In genomic region chr1:9129391-9130041, GRCh38 we compare ENCODE assay signal across 8 cellular contexts. TPM values are rescaled to one million over a fixed set of nuclear protein-coding genes. Genes with fewer than 3 reads are reported as not detected.
DNase-seq lines count a peak whose midpoint lies in the region; ATAC-seq and TF ChIP-seq lines count a peak whose summit lies in the region.

No MANE protein-coding gene starts in this region.

- ATAC-seq in GM21390 (IDR thresholded peaks at IDR 0.05; ENCODE audit: unreplicated experiment), result peak; percentile 68
- peak; percentile 83 to 85 for ATAC-seq in right cardiac atrium
- peak; percentile 24 to 33 for ATAC-seq in gastrocnemius medialis

- POLR2A ChIA-PET in Caco-2 (lab: Charles Lee), result interaction anchor here (0.6 kb wide), 1 partner anchor 697 kb away, joined by 3 read pairs; no protein-coding TSS in a partner anchor

- H3K9me3 Mint-ChIP-seq in Caco-2 (ENCODE audit: unreplicated experiment), result no peaks in the 10 kb centered on the region
- H3K9me3 Mint-ChIP-seq in activated naive CD8-positive, alpha-beta T cell treated with anti-CD3 and anti-CD28 coated beads for 36 hours, result no peaks in the 10 kb centered on the region

- H3K4me3 ChIP-seq in Caco-2 (ENCODE audit: low read depth, low read length), result peak overlapping the region; percentile 66
- H3K4me3 ChIP-seq in HUES48 (ENCODE audit: low read depth, low read length), result peak overlapping the region; percentile 64; the same call in 1 of the 2 replicates
- H3K4me3 ChIP-seq in SU-DHL-6 (ENCODE audit: insufficient read depth, low read length, poor library complexity, severe bottlenecking), result no peak overlapping the region
- H3K4me3 ChIP-seq in right cardiac atrium (ENCODE audit: low read length), result peak overlapping the region; percentile 48
- H3K4me3 ChIP-seq in gastrocnemius medialis, result peak overlapping the region; percentile 61 to 84 (median 72)

- H3K4me2 ChIP-seq in SU-DHL-6 (ENCODE audit: low read depth, low read length, poor library complexity, severe bottlenecking), result peak overlapping the region; percentile 36

- DNase-seq in Caco-2 (peak; percentile 92), right cardiac atrium (peak; percentile 90 to 96 (median 95)), gastrocnemius medialis (peak; percentile 74 to 86), NCI-H1694 treated with DMSO at 0.1 percent for 48 hours (lab: John Stamatoyannopoulos, UW) (no peak)
- peak; percentile 81 for DNase-seq in activated naive CD8-positive, alpha-beta T cell treated with anti-CD3 and anti-CD28 coated beads for 36 hours

- peak overlapping the region; percentile 93 for H3K27ac Mint-ChIP-seq in Caco-2 (ENCODE audit: unreplicated experiment)
- H3K27ac Mint-ChIP-seq in activated naive CD8-positive, alpha-beta T cell treated with anti-CD3 and anti-CD28 coated beads for 36 hours, result no peak overlapping the region

- H4K20me1 ChIP-seq in SU-DHL-6 (ENCODE audit: low read depth, low read length), result no peaks in the 10 kb centered on the region

- H3K27me3 ChIP-seq in Caco-2 (replicated peaks; ENCODE audit: control insufficient read depth, insufficient read depth, low read length), result no peaks in the 10 kb centered on the region
- peaks cover 9% of the 10 kb centered on the region for H3K27me3 ChIP-seq in HUES48 (ENCODE audit: control insufficient read depth, insufficient read depth, low read length)
- H3K27me3 ChIP-seq in SU-DHL-6 (ENCODE audit: low read length), result no peaks in the 10 kb centered on the region
- H3K27me3 ChIP-seq in right cardiac atrium (ENCODE audit: control insufficient read depth, insufficient read depth), result no peaks in the 10 kb centered on the region
- H3K27me3 ChIP-seq in gastrocnemius medialis, result no peaks in the 10 kb centered on the region

- BruUV-seq in Caco-2 (replicated peaks; lab: Mats Ljungman, UMichigan), result no TSS peak

- H3K9me2 ChIP-seq in SU-DHL-6 (replicated peaks; ENCODE audit: insufficient read depth, low read length), result no peaks in the 10 kb centered on the region

- peak overlapping the region; percentile 94 for H3K4me3 Mint-ChIP-seq in Caco-2 (ENCODE audit: unreplicated experiment)
- H3K4me3 Mint-ChIP-seq in activated naive CD8-positive, alpha-beta T cell treated with anti-CD3 and anti-CD28 coated beads for 36 hours, result peak overlapping the region; percentile 66

- no peaks in the 10 kb centered on the region for H3K79me2 ChIP-seq in SU-DHL-6 (ENCODE audit: insufficient read depth, low read length)

- H3K4me1 ChIP-seq in Caco-2 (peaks cover 8% of the 10 kb centered on the region), HUES48 (ENCODE audit: control insufficient read depth, insufficient read depth, low read length) (peaks cover 3% of the 10 kb centered on the region; the same call in 1 of the 2 replicates), right cardiac atrium (ENCODE audit: control insufficient read depth, insufficient read depth, low read length) (no peaks in the 10 kb centered on the region), gastrocnemius medialis (peaks cover 22 to 34% of the 10 kb centered on the region in 2 donors)

- no peak overlapping the region for H3K9ac ChIP-seq in HUES48 (ENCODE audit: low read depth, low read length)
- no peak overlapping the region for H3K9ac ChIP-seq in SU-DHL-6 (ENCODE audit: low read length)

- intact Hi-C loops in Caco-2 (cut with micrococcal nuclease; ENCODE audit: unreplicated experiment), result loop anchor here (1.0 kb wide), 1 partner anchor 16 kb away; no protein-coding TSS in a partner anchor
- intact Hi-C loops in right cardiac atrium (cut with DNase I), result no loop called here
- intact Hi-C loops in gastrocnemius medialis (cut with DNase I; ENCODE audit: low total_unique reads), result loop anchor here (2.0 to 5.0 kb wide), 4 partner anchors 103 to 707 kb away; no protein-coding TSS in a partner anchor

- H3K36me3 ChIP-seq in Caco-2 (ENCODE audit: control insufficient read depth, insufficient read depth, low read length) (no peaks in the 10 kb centered on the region), HUES48 (ENCODE audit: control insufficient read depth, insufficient read depth, low read length) (no peaks in the 10 kb centered on the region), SU-DHL-6 (ENCODE audit: low read length) (no peaks in the 10 kb centered on the region), gastrocnemius medialis (no peaks in the 10 kb centered on the region)

- peaks cover 6% of the 10 kb centered on the region for H3K4me1 Mint-ChIP-seq in Caco-2 (ENCODE audit: low read depth, unreplicated experiment)
- H3K4me1 Mint-ChIP-seq in activated naive CD8-positive, alpha-beta T cell treated with anti-CD3 and anti-CD28 coated beads for 36 hours, result peaks cover 28% of the 10 kb centered on the region

- WGBS in right cardiac atrium, result 8% methylated on average over 34 of the region's 34 CpGs

- no peaks in the 10 kb centered on the region for H3K9me3 ChIP-seq in Caco-2
- H3K9me3 ChIP-seq in HUES48 (ENCODE audit: control insufficient read depth, insufficient read depth, low read length), result no peaks in the 10 kb centered on the region
- H3K9me3 ChIP-seq in SU-DHL-6 (ENCODE audit: insufficient read depth, low read length), result no peaks in the 10 kb centered on the region
- H3K9me3 ChIP-seq in right cardiac atrium (ENCODE audit: control insufficient read depth, low read length), result no peaks in the 10 kb centered on the region
- H3K9me3 ChIP-seq in gastrocnemius medialis, result no peaks in the 10 kb centered on the region

- H3F3A ChIP-seq in SU-DHL-6 (ENCODE audit: insufficient read depth), result peaks cover 10% of the 10 kb centered on the region

- CTCF ChIA-PET in Caco-2 (lab: Charles Lee), result interaction anchor here (0.6 to 2.2 kb wide), 7 partner anchors 15 to 262 kb away, joined by 3 to 12 read pairs (median 3); partner anchors contain the start of gene H6PD

- no peaks in the 10 kb centered on the region for H3K27me3 Mint-ChIP-seq in Caco-2 (ENCODE audit: insufficient read depth, unreplicated experiment)
- no peaks in the 10 kb centered on the region for H3K27me3 Mint-ChIP-seq in activated naive CD8-positive, alpha-beta T cell treated with anti-CD3 and anti-CD28 coated beads for 36 hours

- TF ChIP-seq POLR2A in gastrocnemius medialis (IDR thresholded peaks at IDR 0.05), result no peak

- TF ChIP-seq CTCF in Caco-2 (IDR thresholded peaks at IDR 0.05; ENCODE audit: insufficient read depth in 1 of 2, low read depth in 1 of 2, low read length in 1 of 2, severe bottlenecking in 1 of 2, unreplicated experiment in 1 of 2) (no peak), SU-DHL-6 (IDR thresholded peaks at IDR 0.05; ENCODE audit: insufficient read depth, low read length, poor library complexity, severe bottlenecking) (no peak), gastrocnemius medialis (IDR thresholded peaks at IDR 0.05 in 4 of 5, conservative IDR thresholded peaks at IDR 0.05 in 1 of 5) (no peak)

- no peak overlapping the region for H2AFZ ChIP-seq in SU-DHL-6 (ENCODE audit: low read depth, low read length, severe bottlenecking)

- no peak overlapping the region for H3K27ac ChIP-seq in HUES48 (ENCODE audit: low read depth, low read length)
- H3K27ac ChIP-seq in SU-DHL-6 (ENCODE audit: low read depth, low read length), result no peak overlapping the region
- peak overlapping the region; percentile 58 for H3K27ac ChIP-seq in right cardiac atrium (ENCODE audit: low read length)
- peak overlapping the region; percentile 91 to 99 (median 96) for H3K27ac ChIP-seq in gastrocnemius medialis

- in situ Hi-C loops in gastrocnemius medialis (cut with MboI; ENCODE audit: low sequenced_read_pairs in 4 of 4), result loop anchor here in 2 of 4 donors (10.0 to 25.0 kb wide), 2 partner anchors 65 to 358 kb away; no protein-coding TSS in a partner anchor

- peaks cover 6% of the 10 kb centered on the region for H3K36me3 Mint-ChIP-seq in Caco-2 (ENCODE audit: insufficient read depth, unreplicated experiment)
- H3K36me3 Mint-ChIP-seq in activated naive CD8-positive, alpha-beta T cell treated with anti-CD3 and anti-CD28 coated beads for 36 hours, result no peaks in the 10 kb centered on the region

RNA-seq across cellular contexts. Expression of gene GPR157, which starts 0.6 kb away (rescaled TPM):
- total RNA-seq in Caco-2 (2022) (14.0 and 17.2 TPM in 2 replicates), right cardiac atrium (10 to 100 TPM; 23.3 to 28.7 (median 25.9) TPM), gastrocnemius medialis (10 to 100 TPM; 12.9 to 38.1 (median 18.9) TPM)
- 1 to 10 TPM; 2.1 to 2.3 TPM for total RNA-seq in activated naive CD8-positive, alpha-beta T cell treated with anti-CD3 and anti-CD28 coated beads for 36 hours
- 7.3 TPM for polyA plus RNA-seq in right cardiac atrium

Comparison
In these comparisons a context has a peak if more than half of its experiments do, and no peak if none do; other contexts are left out.
1. ATAC-seq: peak in every context shown above with its lines; median percentile 84 in right cardiac atrium; 68 in GM21390; 28 in gastrocnemius medialis.
2. H3K27ac ChIP-seq: peak in right cardiac atrium (single experiment) and gastrocnemius medialis (4 of 4); none in HUES48 (single experiment) and SU-DHL-6 (single experiment).
3. intact Hi-C loops: an anchor here in Caco-2 (1.0 kb wide) and gastrocnemius medialis (2.0 to 5.0 kb wide); none called in right cardiac atrium.